In the genomic region with DNA sequence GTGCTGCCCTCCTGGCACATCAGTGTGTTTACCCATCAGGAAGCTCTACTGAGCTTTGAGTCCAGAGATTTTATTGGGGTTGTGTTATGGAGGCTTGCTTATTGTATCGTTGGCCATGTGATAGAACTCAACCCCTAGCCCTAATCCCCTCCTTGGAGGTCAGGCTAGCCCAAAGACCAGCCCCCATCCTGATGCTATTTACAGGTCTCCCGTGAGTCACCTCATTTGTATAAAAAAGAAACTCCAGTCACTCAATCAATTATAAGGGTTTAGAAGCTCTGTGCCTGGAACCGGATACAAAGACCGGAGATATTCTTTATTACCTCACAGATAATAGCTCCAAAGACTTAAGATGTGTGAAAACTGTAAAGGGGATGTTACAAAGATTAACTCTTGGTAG, we compare ENCODE assay signal across 21 cellular contexts.
"Had no signal": no experiment of that assay in that cellular context is flagged by ENCODE, and none has a peak within 500 bp of the region (broad histone marks: within the 10 kb centered on the region; RNA-seq: fewer than 3 reads in every experiment).

No MANE protein-coding gene starts in this region.

- H3K4me1 ChIP-seq: colonic mucosa, foreskin keratinocyte, right atrium auricular region, sigmoid colon, stomach, transverse colon had no signal

- H3K4me2 ChIP-seq: hepatocyte had no signal

- H3K4me3 ChIP-seq: colonic mucosa, hepatocyte, mucosa of descending colon, ovary, right atrium auricular region, sigmoid colon, skin epidermis, stomach, thoracic aorta, transverse colon had no signal

- H3K27me3 ChIP-seq: colonic mucosa, foreskin keratinocyte, hepatocyte, ovary, right atrium auricular region, sigmoid colon, stomach, transverse colon had no signal

- H3K36me3 ChIP-seq: colonic mucosa, ovary, right atrium auricular region, sigmoid colon, stomach, thoracic aorta, transverse colon had no signal

- H3K79me2 ChIP-seq: hepatocyte had no signal

- H2AFZ ChIP-seq: hepatocyte had no signal

- DNase-seq: colonic mucosa; dermis blood vessel endothelial cell; erythroblast; foreskin keratinocyte; head of caudate nucleus; kidney; left cardiac atrium; left ventricle myocardium superior; mucosa of descending colon; naive thymus-derived CD8-positive, alpha-beta T cell; ovary; sigmoid colon; stimulated activated naive CD4-positive, alpha-beta T cell; stomach; substantia nigra; transverse colon had no signal

- FAIRE-seq: endothelial cell of umbilical vein, kidney had no signal

- H3K27ac ChIP-seq: colonic mucosa, foreskin keratinocyte, hepatocyte, ovary, right atrium auricular region, sigmoid colon, skin epidermis, stomach, thoracic aorta, transverse colon had no signal

- H3K9me3 ChIP-seq: colonic mucosa, mucosa of descending colon, ovary, thoracic aorta, transverse colon had no signal
